ENCODE assay signal across 16 cellular contexts in the genomic region with DNA sequence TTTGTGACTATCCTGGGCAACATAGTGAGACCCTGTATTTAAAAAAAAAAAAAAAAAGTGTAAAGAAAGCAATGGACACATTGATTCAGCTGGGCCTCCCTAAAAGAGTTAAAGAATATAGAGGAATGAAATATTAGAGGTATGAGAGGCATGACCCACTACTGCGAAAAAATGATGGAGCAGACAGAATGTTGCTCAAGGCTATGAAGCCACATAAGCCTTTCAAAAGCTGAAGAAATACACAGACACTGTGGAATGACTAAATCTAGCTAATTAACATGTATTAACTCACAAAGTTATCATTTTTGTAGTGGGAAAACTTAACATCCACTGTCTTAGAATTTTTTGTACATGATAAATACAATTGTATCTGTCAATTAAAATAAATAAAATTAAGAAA.
"Had no signal": no experiment of that assay in that cellular context is flagged by ENCODE, and none has a peak within 500 bp of the region (broad histone marks: within the 10 kb centered on the region; RNA-seq: fewer than 3 reads in every experiment).

No MANE protein-coding gene starts in this region.

- H3K4me1 ChIP-seq: transverse colon had no signal

- ATAC-seq: activated CD8-positive, alpha-beta T cell treated with anti-CD3 and anti-CD28 coated beads, Interleukin-2, amount 10 ng/mL, durations not matched to agents 7 days and 5 days; effector memory CD8-positive, alpha-beta T cell; left lobe of liver had no signal

- H3K4me3 ChIP-seq: lung, transverse colon had no signal

- H3K36me3 ChIP-seq: transverse colon had no signal

- DNase-seq: activated CD4-positive, alpha-beta T cell treated with anti-CD3 and anti-CD28 coated beads, Interleukin-2, amount 10 ng/mL, durations not matched to agents 24 days and 14 days; activated CD8-positive, alpha-beta T cell treated with anti-CD3 and anti-CD28 coated beads, Interleukin-2, amount 10 ng/mL, durations not matched to agents 7 days and 5 days; activated naive CD4-positive, alpha-beta T cell treated with Interleukin-2 at 50 U/mL for 16 hours; activated naive CD8-positive, alpha-beta T cell treated with anti-CD3 and anti-CD28 coated beads, Interleukin-2, amount 10 ng/mL, durations not matched to agents 7 days and 5 days; activated T-cell treated with anti-CD3 and anti-CD28 coated beads, Interleukin-2, amount 50 U/mL, for 24 hours; effector memory CD8-positive, alpha-beta T cell; hypothalamus; kidney; nephron progenitor cell; occipital lobe; retina; stimulated activated CD4-positive, alpha-beta T cell treated with anti-CD3 and anti-CD28 coated beads, Interleukin-2, amount 100 ng/mL, for 24 hours; T1000; transverse colon had no signal

- H3K27ac ChIP-seq: transverse colon had no signal

- H3K9me3 ChIP-seq: transverse colon had no signal

- H3K27me3 ChIP-seq: transverse colon had no signal
